9 cellular contexts compared by ENCODE assay signal in the genomic region with DNA sequence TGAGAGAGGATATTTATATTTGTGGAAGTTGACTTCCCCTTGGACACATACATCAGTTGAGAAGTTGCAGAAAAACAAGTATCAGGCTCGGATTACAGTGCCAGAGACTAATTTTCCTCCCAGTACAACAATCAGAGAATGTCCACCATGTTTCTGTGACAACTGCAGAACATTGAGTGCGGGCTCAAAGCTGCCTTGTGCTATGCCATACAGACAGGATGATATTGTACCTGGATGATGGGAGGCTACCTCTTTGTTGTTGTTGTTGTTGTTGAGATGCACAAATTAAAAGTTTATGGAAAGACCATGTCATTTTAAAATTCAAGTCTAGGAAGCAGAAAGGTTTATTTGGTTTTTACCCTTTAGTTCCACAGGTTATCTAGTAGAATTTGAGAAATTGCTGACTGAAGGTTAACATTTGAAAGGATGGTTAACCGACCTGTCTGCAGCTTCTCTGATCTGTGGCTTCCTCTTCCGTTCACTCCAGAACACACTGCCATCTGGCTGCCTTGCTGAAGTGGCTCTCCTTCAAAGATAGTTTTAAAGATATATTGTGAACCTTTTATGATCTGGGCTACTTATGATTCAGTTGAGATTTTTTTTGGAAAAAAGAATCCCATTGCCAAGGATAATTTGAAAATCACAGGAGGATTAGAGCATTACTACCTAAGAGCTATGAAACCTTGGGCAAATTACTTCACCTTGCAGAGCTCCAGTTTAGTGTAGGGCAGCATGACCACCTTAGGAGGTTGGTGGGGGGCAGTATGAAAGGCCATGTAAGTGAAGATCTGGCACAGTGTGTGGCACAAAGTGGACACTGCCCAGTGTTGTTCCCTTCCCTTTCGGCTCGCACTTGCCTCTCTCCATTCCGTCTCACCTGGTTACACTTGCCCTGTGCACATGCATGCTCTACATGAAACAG. TPM values are rescaled to one million over a fixed set of nuclear protein-coding genes. Genes with fewer than 3 reads are reported as not detected.
A peak's percentile ranks its signal among the peaks of the same experiment; 100 is the strongest.
DNase-seq lines count a peak whose midpoint lies in the region; ATAC-seq and TF ChIP-seq lines count a peak whose summit lies in the region.
"Had no signal": no experiment of that assay in that cellular context is flagged by ENCODE, and none has a peak within 500 bp of the region (broad histone marks: within the 10 kb centered on the region; RNA-seq: fewer than 3 reads in every experiment).

No MANE protein-coding gene starts in this region.

- peak overlapping the region; percentile 70 for H3K27ac ChIP-seq in KOPT-K1 (ENCODE audit: low read depth, low read length, poor library complexity, severe bottlenecking)

- POLR2A ChIA-PET in Caco-2 (lab: Charles Lee), result no interaction called here

- no peak overlapping the region for H3K4me3 Mint-ChIP-seq in Caco-2 (ENCODE audit: unreplicated experiment)

- no peaks in the 10 kb centered on the region for H3K27me3 Mint-ChIP-seq in Caco-2 (ENCODE audit: insufficient read depth, unreplicated experiment)

- DNase-seq in GM06990 (ENCODE audit: extremely low read depth, insufficient read length), result no peak
- peak; percentile 1 for DNase-seq in effector CD8-positive, alpha-beta T cell (lab: John Stamatoyannopoulos, UW)
- DNase-seq in Caco-2, result no peak
- no peak for DNase-seq in SK-N-DZ (ENCODE audit: low spot score)
- no peak for DNase-seq in putamen (ENCODE audit: low spot score)
- DNase-seq: DMS153 had no signal

- peaks cover 20% of the 10 kb centered on the region for H3K4me1 Mint-ChIP-seq in Caco-2 (ENCODE audit: low read depth, unreplicated experiment)

- no peaks in the 10 kb centered on the region for H3K9me3 Mint-ChIP-seq in Caco-2 (ENCODE audit: unreplicated experiment)

- H3K4me3 ChIP-seq in GM06990 (replicated peaks; ENCODE audit: low read depth, low read length), result no peak overlapping the region
- no peak overlapping the region for H3K4me3 ChIP-seq in Caco-2 (ENCODE audit: low read depth, low read length)

- H3K27me3 ChIP-seq in GM06990 (replicated peaks; ENCODE audit: control insufficient read depth, insufficient read depth, low read length), result no peaks in the 10 kb centered on the region
- H3K27me3 ChIP-seq in Caco-2 (replicated peaks; ENCODE audit: control insufficient read depth, insufficient read depth, low read length), result no peaks in the 10 kb centered on the region

- H3K9me3 ChIP-seq in KOPT-K1 (ENCODE audit: insufficient read depth, low read length, poor library complexity, severe bottlenecking) (peaks cover 7% of the 10 kb centered on the region), Caco-2 (no peaks in the 10 kb centered on the region)

- intact Hi-C loops in Caco-2 (cut with micrococcal nuclease; ENCODE audit: unreplicated experiment), result no loop called here

- no peaks in the 10 kb centered on the region for H3K36me3 Mint-ChIP-seq in Caco-2 (ENCODE audit: insufficient read depth, unreplicated experiment)

- TF ChIP-seq CTCF in GM06990 (IDR thresholded peaks at IDR 0.05; ENCODE audit: insufficient read depth, low read length, poor library complexity, severe bottlenecking), result peak; percentile 17
- TF ChIP-seq CTCF in Caco-2 (IDR thresholded peaks at IDR 0.05; ENCODE audit: insufficient read depth in 1 of 2, low read depth in 1 of 2, low read length in 1 of 2, severe bottlenecking in 1 of 2, unreplicated experiment in 1 of 2), result peak in 1 of 2 experiments; percentile 22

- ATAC-seq in GM19452 (IDR thresholded peaks at IDR 0.05; ENCODE audit: unreplicated experiment) (peak; percentile 86), GM21786 (IDR thresholded peaks at IDR 0.05; ENCODE audit: unreplicated experiment) (no peak)

- H3K36me3 ChIP-seq in GM06990 (ENCODE audit: control insufficient read depth, insufficient read depth, low read length) (no peaks in the 10 kb centered on the region), KOPT-K1 (ENCODE audit: insufficient read depth, low read length) (no peaks in the 10 kb centered on the region), Caco-2 (ENCODE audit: control insufficient read depth, insufficient read depth, low read length) (no peaks in the 10 kb centered on the region)

- H3K27ac Mint-ChIP-seq in Caco-2 (ENCODE audit: unreplicated experiment), result no peak overlapping the region

- BruUV-seq in Caco-2 (replicated peaks; lab: Mats Ljungman, UMichigan), result no TSS peak

- peaks cover 27% of the 10 kb centered on the region for H3K4me1 ChIP-seq in Caco-2

- CTCF ChIA-PET in Caco-2 (lab: Charles Lee), result interaction anchor here (1.4 kb wide), 1 partner anchor 13 kb away, joined by 4 read pairs; no protein-coding TSS in a partner anchor

RNA-seq across cellular contexts. Expression of gene TMEM200A, which starts 15.9 kb away (rescaled TPM):
- 15.6 and 16.3 TPM in 2 replicates for total RNA-seq in Caco-2 (2022)
- 0.07 TPM in 1 of 2 replicates, not detected in the other for polyA plus RNA-seq in SK-N-DZ (2014; cell fraction: cytosol; rRNA removed)
- polyA plus RNA-seq in SK-N-DZ (2014; cell fraction: nucleus; rRNA removed), result not detected in 2 replicates
